ENCODE assay signal across 1 cellular context in genomic region chr7:128860158-128861073, GRCh38.
A peak's percentile ranks its signal among the peaks of the same experiment; 100 is the strongest.
TF ChIP-seq lines count a peak whose summit lies in the region.

No MANE protein-coding gene starts in this region.

TF ChIP-seq in K562, 482 proteins besides CTCF, POLR2A, EP300 and RAD21 (continued from another document and continues in another):
- TF ChIP-seq, protein P1, sequence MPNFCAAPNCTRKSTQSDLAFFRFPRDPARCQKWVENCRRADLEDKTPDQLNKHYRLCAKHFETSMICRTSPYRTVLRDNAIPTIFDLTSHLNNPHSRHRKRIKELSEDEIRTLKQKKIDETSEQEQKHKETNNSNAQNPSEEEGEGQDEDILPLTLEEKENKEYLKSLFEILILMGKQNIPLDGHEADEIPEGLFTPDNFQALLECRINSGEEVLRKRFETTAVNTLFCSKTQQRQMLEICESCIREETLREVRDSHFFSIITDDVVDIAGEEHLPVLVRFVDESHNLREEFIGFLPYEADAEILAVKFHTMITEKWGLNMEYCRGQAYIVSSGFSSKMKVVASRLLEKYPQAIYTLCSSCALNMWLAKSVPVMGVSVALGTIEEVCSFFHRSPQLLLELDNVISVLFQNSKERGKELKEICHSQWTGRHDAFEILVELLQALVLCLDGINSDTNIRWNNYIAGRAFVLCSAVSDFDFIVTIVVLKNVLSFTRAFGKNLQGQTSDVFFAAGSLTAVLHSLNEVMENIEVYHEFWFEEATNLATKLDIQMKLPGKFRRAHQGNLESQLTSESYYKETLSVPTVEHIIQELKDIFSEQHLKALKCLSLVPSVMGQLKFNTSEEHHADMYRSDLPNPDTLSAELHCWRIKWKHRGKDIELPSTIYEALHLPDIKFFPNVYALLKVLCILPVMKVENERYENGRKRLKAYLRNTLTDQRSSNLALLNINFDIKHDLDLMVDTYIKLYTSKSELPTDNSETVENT (CRISPR knock-in tag; IDR thresholded peaks at IDR 0.05) = 0 out of 2 replicates have a peak, but pooled peaks have one; percentile 8
- TF ChIP-seq ELF4 (CRISPR knock-in tag; IDR thresholded peaks at IDR 0.05) = peak; percentile 95
- peak; percentile 66 for TF ChIP-seq HMGN3 (IDR thresholded peaks at IDR 0.05; ENCODE audit: borderline replicate concordance, extremely low read depth, insufficient read length, low read depth, low read length)
- no peak for TF ChIP-seq RFX1 (IDR thresholded peaks at IDR 0.05)
- no peak for TF ChIP-seq RUNX1 (IDR thresholded peaks at IDR 0.05; ENCODE audit: low read depth)
- no peak for TF ChIP-seq ELK1 (CRISPR knock-in tag; IDR thresholded peaks at IDR 0.05)
- peak; percentile 87 for TF ChIP-seq CC2D1A (IDR thresholded peaks at IDR 0.05)
- TF ChIP-seq, protein P2, sequence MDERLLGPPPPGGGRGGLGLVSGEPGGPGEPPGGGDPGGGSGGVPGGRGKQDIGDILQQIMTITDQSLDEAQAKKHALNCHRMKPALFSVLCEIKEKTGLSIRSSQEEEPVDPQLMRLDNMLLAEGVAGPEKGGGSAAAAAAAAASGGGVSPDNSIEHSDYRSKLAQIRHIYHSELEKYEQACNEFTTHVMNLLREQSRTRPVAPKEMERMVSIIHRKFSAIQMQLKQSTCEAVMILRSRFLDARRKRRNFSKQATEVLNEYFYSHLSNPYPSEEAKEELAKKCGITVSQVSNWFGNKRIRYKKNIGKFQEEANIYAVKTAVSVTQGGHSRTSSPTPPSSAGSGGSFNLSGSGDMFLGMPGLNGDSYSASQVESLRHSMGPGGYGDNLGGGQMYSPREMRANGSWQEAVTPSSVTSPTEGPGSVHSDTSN (CRISPR knock-in tag; IDR thresholded peaks at IDR 0.05; ENCODE audit: low read depth) = no peak
- TF ChIP-seq, protein P2 (tag; conservative IDR thresholded peaks at IDR 0.05; ENCODE audit: low read depth) = no peak
- no peak for TF ChIP-seq FOXJ2 (tag; IDR thresholded peaks at IDR 0.05)
- no peak for TF ChIP-seq DDX20 (tag; IDR thresholded peaks at IDR 0.05; ENCODE audit: low read depth)
- TF ChIP-seq GATA2 (CRISPR knock-in tag; IDR thresholded peaks at IDR 0.05) = peak; percentile 94
- TF ChIP-seq, protein P3, sequence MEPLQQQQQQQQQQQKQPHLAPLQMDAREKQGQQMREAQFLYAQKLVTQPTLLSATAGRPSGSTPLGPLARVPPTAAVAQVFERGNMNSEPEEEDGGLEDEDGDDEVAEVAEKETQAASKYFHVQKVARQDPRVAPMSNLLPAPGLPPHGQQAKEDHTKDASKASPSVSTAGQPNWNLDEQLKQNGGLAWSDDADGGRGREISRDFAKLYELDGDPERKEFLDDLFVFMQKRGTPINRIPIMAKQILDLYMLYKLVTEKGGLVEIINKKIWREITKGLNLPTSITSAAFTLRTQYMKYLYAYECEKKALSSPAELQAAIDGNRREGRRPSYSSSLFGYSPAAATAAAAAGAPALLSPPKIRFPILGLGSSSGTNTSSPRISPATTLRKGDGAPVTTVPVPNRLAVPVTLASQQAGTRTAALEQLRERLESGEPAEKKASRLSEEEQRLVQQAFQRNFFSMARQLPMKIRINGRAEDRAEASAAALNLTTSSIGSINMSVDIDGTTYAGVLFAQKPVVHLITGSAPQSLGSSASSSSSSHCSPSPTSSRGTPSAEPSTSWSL (CRISPR knock-in tag; IDR thresholded peaks at IDR 0.05; ENCODE audit: borderline replicate concordance) = no peak
- peak; percentile 98 for TF ChIP-seq SMARCE1 (IDR thresholded peaks at IDR 0.05)
- TF ChIP-seq GABPB2 (CRISPR knock-in tag; conservative IDR thresholded peaks at IDR 0.05) = no peak
- TF ChIP-seq EP400 (IDR thresholded peaks at IDR 0.05) = peak; percentile 67
- peak in 1 of 2 experiments; percentile 75; a peak in 1 of 4 replicates for TF ChIP-seq NONO (IDR thresholded peaks at IDR 0.05; ENCODE audit: low read depth in 2 of 2, low read length in 1 of 2)
- 0 out of 2 replicates have a peak, but pooled peaks have one; percentile 77 for TF ChIP-seq ZNF717 (CRISPR knock-in tag; IDR thresholded peaks at IDR 0.05)
- TF ChIP-seq U2AF2 (optimal IDR thresholded peaks at IDR 0.05; ENCODE audit: low read depth, low read length) = no peak
- no peak for TF ChIP-seq ZNF239 (CRISPR knock-in tag; IDR thresholded peaks at IDR 0.05)
- TF ChIP-seq ZBTB2 (IDR thresholded peaks at IDR 0.05) = peak; percentile 96
- no peak for TF ChIP-seq PHF20 (IDR thresholded peaks at IDR 0.05; ENCODE audit: partially characterized antibody)
- TF ChIP-seq ZFP30 (CRISPR knock-in tag; IDR thresholded peaks at IDR 0.05; ENCODE audit: borderline replicate concordance) = no peak
- TF ChIP-seq, protein P4, sequence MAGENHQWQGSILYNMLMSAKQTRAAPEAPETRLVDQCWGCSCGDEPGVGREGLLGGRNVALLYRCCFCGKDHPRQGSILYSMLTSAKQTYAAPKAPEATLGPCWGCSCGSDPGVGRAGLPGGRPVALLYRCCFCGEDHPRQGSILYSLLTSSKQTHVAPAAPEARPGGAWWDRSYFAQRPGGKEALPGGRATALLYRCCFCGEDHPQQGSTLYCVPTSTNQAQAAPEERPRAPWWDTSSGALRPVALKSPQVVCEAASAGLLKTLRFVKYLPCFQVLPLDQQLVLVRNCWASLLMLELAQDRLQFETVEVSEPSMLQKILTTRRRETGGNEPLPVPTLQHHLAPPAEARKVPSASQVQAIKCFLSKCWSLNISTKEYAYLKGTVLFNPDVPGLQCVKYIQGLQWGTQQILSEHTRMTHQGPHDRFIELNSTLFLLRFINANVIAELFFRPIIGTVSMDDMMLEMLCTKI (IDR thresholded peaks at IDR 0.05; ENCODE audit: partially characterized antibody) = no peak
- no peak for TF ChIP-seq PCBP1 (IDR thresholded peaks at IDR 0.05; ENCODE audit: low read depth, low read length, poor library complexity, severe bottlenecking)
- TF ChIP-seq HCFC1 (IDR thresholded peaks at IDR 0.05; ENCODE audit: low read depth, low read length) = no peak
- peak; percentile 89; the same call in 1 of the 2 replicates for TF ChIP-seq NCOA1 (IDR thresholded peaks at IDR 0.05; ENCODE audit: low read depth)
- TF ChIP-seq, protein P5, sequence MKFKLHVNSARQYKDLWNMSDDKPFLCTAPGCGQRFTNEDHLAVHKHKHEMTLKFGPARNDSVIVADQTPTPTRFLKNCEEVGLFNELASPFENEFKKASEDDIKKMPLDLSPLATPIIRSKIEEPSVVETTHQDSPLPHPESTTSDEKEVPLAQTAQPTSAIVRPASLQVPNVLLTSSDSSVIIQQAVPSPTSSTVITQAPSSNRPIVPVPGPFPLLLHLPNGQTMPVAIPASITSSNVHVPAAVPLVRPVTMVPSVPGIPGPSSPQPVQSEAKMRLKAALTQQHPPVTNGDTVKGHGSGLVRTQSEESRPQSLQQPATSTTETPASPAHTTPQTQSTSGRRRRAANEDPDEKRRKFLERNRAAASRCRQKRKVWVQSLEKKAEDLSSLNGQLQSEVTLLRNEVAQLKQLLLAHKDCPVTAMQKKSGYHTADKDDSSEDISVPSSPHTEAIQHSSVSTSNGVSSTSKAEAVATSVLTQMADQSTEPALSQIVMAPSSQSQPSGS (CRISPR knock-in tag; IDR thresholded peaks at IDR 0.05) = no peak
- no peak for TF ChIP-seq HINFP (tag; conservative IDR thresholded peaks at IDR 0.05; ENCODE audit: low read depth)
- no peak for TF ChIP-seq ZNF764 (CRISPR knock-in tag; IDR thresholded peaks at IDR 0.05; ENCODE audit: low read depth)
- peak; percentile 56; the same call in 1 of the 2 replicates for TF ChIP-seq ETV1 (tag; conservative IDR thresholded peaks at IDR 0.05; ENCODE audit: low read depth)
- TF ChIP-seq NFIX (CRISPR knock-in tag; IDR thresholded peaks at IDR 0.05; ENCODE audit: low read depth) = no peak
- peak; percentile 55 for TF ChIP-seq PRDM10 (IDR thresholded peaks at IDR 0.05; ENCODE audit: partially characterized antibody)
- TF ChIP-seq RBFOX2 (IDR thresholded peaks at IDR 0.05; ENCODE audit: low read depth, low read length) = peak; percentile 55
- peak; percentile 23; the same call in 1 of the 2 replicates for TF ChIP-seq ZNF609 (CRISPR knock-in tag; IDR thresholded peaks at IDR 0.05; ENCODE audit: borderline replicate concordance)
- TF ChIP-seq XRCC3 (IDR thresholded peaks at IDR 0.05) = no peak
